Comparison of ENCODE assay signal across 19 cellular contexts in genomic region chr9:126319651-126320050, GRCh38. TPM values are rescaled to one million over a fixed set of nuclear protein-coding genes. Genes with fewer than 3 reads are reported as not detected.
DNase-seq lines count a peak whose midpoint lies in the region; ATAC-seq and TF ChIP-seq lines count a peak whose summit lies in the region.
"Had no signal": no experiment of that assay in that cellular context is flagged by ENCODE, and none has a peak within 500 bp of the region (broad histone marks: within the 10 kb centered on the region; RNA-seq: fewer than 3 reads in every experiment).

No MANE protein-coding gene starts in this region.

- TF ChIP-seq CTCF in HL-60 (IDR thresholded peaks at IDR 0.05; ENCODE audit: insufficient read depth, low read length), result no peak

- no peak overlapping the region for H3K27ac Mint-ChIP-seq in T-helper 17 cell
- no peak overlapping the region for H3K27ac Mint-ChIP-seq in activated naive CD8-positive, alpha-beta T cell treated with anti-CD3 and anti-CD28 coated beads, Interleukin-2, amount 50 U/mL, for 24 hours

- peak overlapping the region; percentile 31; the same call in 1 of the 2 replicates for H3K27ac ChIP-seq in HL-60 (replicated peaks)
- peak overlapping the region; percentile 77 for H3K27ac ChIP-seq in substantia nigra (ENCODE audit: low read depth, low read length, poor library complexity, severe bottlenecking)
- H3K27ac ChIP-seq: C4-2B had no signal

- H3K9me3 ChIP-seq in T-helper 17 cell (ENCODE audit: control insufficient read depth, low read length, poor library complexity, severe bottlenecking), result no peaks in the 10 kb centered on the region
- H3K9me3 ChIP-seq: SK-N-SH had no signal

- ATAC-seq in T-helper 17 cell, result no peak
- no peak for ATAC-seq in activated naive CD8-positive, alpha-beta T cell treated with anti-CD3 and anti-CD28 coated beads, Interleukin-2, amount 50 U/mL, for 24 hours

- H3K4me1 Mint-ChIP-seq in T-helper 17 cell, result peaks cover 9% of the 10 kb centered on the region
- H3K4me1 Mint-ChIP-seq in activated naive CD8-positive, alpha-beta T cell treated with anti-CD3 and anti-CD28 coated beads, Interleukin-2, amount 50 U/mL, for 24 hours, result no peaks in the 10 kb centered on the region

- H3K27me3 ChIP-seq in HL-60 (ENCODE audit: insufficient read depth, poor library complexity, severe bottlenecking), result no peaks in the 10 kb centered on the region

- no peaks in the 10 kb centered on the region for H3K36me3 Mint-ChIP-seq in T-helper 17 cell (ENCODE audit: low read depth)
- no peaks in the 10 kb centered on the region for H3K36me3 Mint-ChIP-seq in activated naive CD8-positive, alpha-beta T cell treated with anti-CD3 and anti-CD28 coated beads, Interleukin-2, amount 50 U/mL, for 24 hours (ENCODE audit: low read depth)

- H3K4me3 Mint-ChIP-seq in T-helper 17 cell, result peak overlapping the region; percentile 53
- H3K4me3 Mint-ChIP-seq in activated naive CD8-positive, alpha-beta T cell treated with anti-CD3 and anti-CD28 coated beads, Interleukin-2, amount 50 U/mL, for 24 hours, result no peak overlapping the region

- DNase-seq in HL-60 (ENCODE audit: low read depth in 1 of 2, low spot score in 1 of 2) (peak in 1 of 2 experiments; percentile 14), T-helper 17 cell (no peak), mesenteric fat pad (ENCODE audit: low spot score) (peak; percentile 18), substantia nigra (lab: John Stamatoyannopoulos, UW) (peak in 1 of 49 donors; percentile 43), KG1 (lab: John Stamatoyannopoulos, UW) (no peak), NCI-H2107 (lab: John Stamatoyannopoulos, UW) (no peak)
- no peak for DNase-seq in activated naive CD8-positive, alpha-beta T cell treated with anti-CD3 and anti-CD28 coated beads, Interleukin-2, amount 50 U/mL, for 24 hours
- DNase-seq: AML-193, COR-L47, DMS 273 treated with DMSO at 0.1 percent for 48 hours, MV-4-11, NCI-H1417, NCI-H187, NCI-H226, NCI-H524 treated with DMSO at 0.1 percent for 48 hours, SHP77, SK-N-SH had no signal

- peaks cover 8% of the 10 kb centered on the region for H3K9me3 Mint-ChIP-seq in activated naive CD8-positive, alpha-beta T cell treated with anti-CD3 and anti-CD28 coated beads, Interleukin-2, amount 50 U/mL, for 24 hours

- H3K4me3 ChIP-seq in HL-60 (replicated peaks; ENCODE audit: insufficient read depth, low read length), result no peak overlapping the region
- H3K4me3 ChIP-seq: HAP-1 had no signal

- H3K27me3 Mint-ChIP-seq in T-helper 17 cell, result peaks cover 7% of the 10 kb centered on the region
- H3K27me3 Mint-ChIP-seq in activated naive CD8-positive, alpha-beta T cell treated with anti-CD3 and anti-CD28 coated beads, Interleukin-2, amount 50 U/mL, for 24 hours, result no peaks in the 10 kb centered on the region

RNA-seq across cellular contexts. Expression of gene MVB12B, which starts 7.0 kb away (rescaled TPM):
- total RNA-seq in T-helper 17 cell, result 10 to 100 TPM; 10.4 to 13.9 TPM
- 22.2 TPM for total RNA-seq in mesenteric fat pad
